ENCODE assay signal across 18 cellular contexts in genomic region chr16:88019847-88020512, GRCh38.
DNase-seq lines count a peak whose midpoint lies in the region; ATAC-seq, FAIRE-seq and TF ChIP-seq lines count a peak whose summit lies in the region.
"Had no signal": no experiment of that assay in that cellular context is flagged by ENCODE, and none has a peak within 500 bp of the region (broad histone marks: within the 10 kb centered on the region; RNA-seq: fewer than 3 reads in every experiment).

No MANE protein-coding gene starts in this region.

- H3K27me3 ChIP-seq in HUES6 (ENCODE audit: control insufficient read depth, insufficient read depth, low read length) (no peaks in the 10 kb centered on the region), osteoblast (ENCODE audit: insufficient read depth, low read length) (no peaks in the 10 kb centered on the region)
- H3K27me3 ChIP-seq: SJSA1 had no signal

- H3K79me2 ChIP-seq in osteoblast (ENCODE audit: insufficient read depth, low read length) = no peaks in the 10 kb centered on the region

- peaks cover 17% of the 10 kb centered on the region for H4K20me1 ChIP-seq in osteoblast (ENCODE audit: insufficient read depth, low read length)

- H2AFZ ChIP-seq in osteoblast (ENCODE audit: low read length) = no peak overlapping the region

- DNase-seq in activated T-cell treated with anti-CD3 and anti-CD28 coated beads, Interleukin-2, amount 50 U/mL, for 72 hours = no peak
- no peak for DNase-seq in activated T-cell treated with anti-CD3 and anti-CD28 coated beads, Interleukin-2, amount 50 U/mL, for 48 hours
- DNase-seq in endothelial cell (ENCODE audit: low spot score) (no peak), posterior vena cava (ENCODE audit: low spot score) (peak; percentile 78), HTR-8/SVneo (ENCODE audit: insufficient read length, low spot score) (no peak), osteoblast (ENCODE audit: insufficient read length, low spot score, missing footprints) (no peak)
- DNase-seq: CD4-positive, CD25-positive, alpha-beta regulatory T cell; DMS79; Kasumi-1; NCI-H1105 treated with DMSO at 0.1 percent for 48 hours; NCI-H187 treated with DMSO at 0.1 percent for 48 hours; NCI-H510A treated with DMSO at 0.1 percent for 48 hours had no signal

- no peaks in the 10 kb centered on the region for H3K9me3 Mint-ChIP-seq in activated T-cell treated with anti-CD3 and anti-CD28 coated beads, Interleukin-2, amount 50 U/mL, for 72 hours
- H3K9me3 Mint-ChIP-seq in endothelial cell (ENCODE audit: unreplicated experiment) = no peaks in the 10 kb centered on the region
- H3K9me3 Mint-ChIP-seq: CD4-positive, CD25-positive, alpha-beta regulatory T cell had no signal

- ATAC-seq in activated T-cell treated with anti-CD3 and anti-CD28 coated beads, Interleukin-2, amount 50 U/mL, for 72 hours (replicated peaks in 1 of 2) = no peak
- ATAC-seq in HG02759 (IDR thresholded peaks at IDR 0.05; ENCODE audit: unreplicated experiment) = no peak
- ATAC-seq: GM12878 had no signal

- no peaks in the 10 kb centered on the region for H3K36me3 Mint-ChIP-seq in activated T-cell treated with anti-CD3 and anti-CD28 coated beads, Interleukin-2, amount 50 U/mL, for 72 hours (ENCODE audit: insufficient read depth in 2 of 2)
- peaks cover 9% of the 10 kb centered on the region for H3K36me3 Mint-ChIP-seq in endothelial cell (ENCODE audit: low read depth, unreplicated experiment)

- H3K36me3 ChIP-seq in HUES6 (ENCODE audit: control insufficient read depth, insufficient read depth, low read length) (no peaks in the 10 kb centered on the region; the same call in 1 of the 2 replicates), osteoblast (ENCODE audit: insufficient read depth, low read length) (peaks cover 6% of the 10 kb centered on the region)
- H3K36me3 ChIP-seq: SJSA1 had no signal

- H3K9ac ChIP-seq in HUES6 (ENCODE audit: low read length) = no peak overlapping the region

- peaks cover 2% of the 10 kb centered on the region for H3K4me1 Mint-ChIP-seq in activated T-cell treated with anti-CD3 and anti-CD28 coated beads, Interleukin-2, amount 50 U/mL, for 72 hours (ENCODE audit: low read depth)
- peaks cover 6% of the 10 kb centered on the region for H3K4me1 Mint-ChIP-seq in endothelial cell (ENCODE audit: unreplicated experiment)

- H3K4me1 ChIP-seq in HUES6 (ENCODE audit: control insufficient read depth, insufficient read depth, low read length) (peaks cover 9% of the 10 kb centered on the region; the same call in 1 of the 2 replicates), osteoblast (ENCODE audit: insufficient read depth, low read length) (peaks cover 7% of the 10 kb centered on the region)

- H3K27me3 Mint-ChIP-seq in activated T-cell treated with anti-CD3 and anti-CD28 coated beads, Interleukin-2, amount 50 U/mL, for 72 hours (ENCODE audit: low read depth) = no peaks in the 10 kb centered on the region
- H3K27me3 Mint-ChIP-seq in endothelial cell (ENCODE audit: unreplicated experiment) = peaks cover 8% of the 10 kb centered on the region
- H3K27me3 Mint-ChIP-seq: CD4-positive, CD25-positive, alpha-beta regulatory T cell had no signal

- H3K9me3 ChIP-seq in HUES6 (ENCODE audit: control insufficient read depth, insufficient read depth, low read depth, low read length) (no peaks in the 10 kb centered on the region), osteoblast (ENCODE audit: low read depth, low read length) (no peaks in the 10 kb centered on the region)
- H3K9me3 ChIP-seq: SJSA1 had no signal

- H3K4me2 ChIP-seq in osteoblast (ENCODE audit: insufficient read depth, low read length) = no peak overlapping the region

- H3K27ac ChIP-seq in HUES6 (ENCODE audit: low read depth, low read length) (no peak overlapping the region), osteoblast (ENCODE audit: low read depth, low read length) (no peak overlapping the region)
- H3K27ac ChIP-seq: HL-60, SJSA1 had no signal

- intact Hi-C loops in posterior vena cava (cut with DNase I) = no loop called here

- TF ChIP-seq CTCF in endothelial cell (IDR thresholded peaks at IDR 0.05; ENCODE audit: unreplicated experiment) (no peak), osteoblast (IDR thresholded peaks at IDR 0.05; ENCODE audit: extremely low read depth, low read depth, low read length) (no peak)

- H3K27ac Mint-ChIP-seq in activated T-cell treated with anti-CD3 and anti-CD28 coated beads, Interleukin-2, amount 50 U/mL, for 72 hours = peak overlapping the region; percentile 59
- no peak overlapping the region for H3K27ac Mint-ChIP-seq in endothelial cell (ENCODE audit: unreplicated experiment)

- no peak for FAIRE-seq in HTR-8/SVneo (lab: Jason Lieb, UNC)
- FAIRE-seq: GM12878, GM19239 had no signal

- H3K4me3 ChIP-seq in HUES6 (ENCODE audit: low read depth, low read length) (peak overlapping the region; percentile 36; the same call in 1 of the 2 replicates), osteoblast (ENCODE audit: insufficient read depth, low read length) (no peak overlapping the region)
- H3K4me3 ChIP-seq: GM12878, SJSA1 had no signal

- no peak overlapping the region for H3K4me3 Mint-ChIP-seq in activated T-cell treated with anti-CD3 and anti-CD28 coated beads, Interleukin-2, amount 50 U/mL, for 72 hours
- peak overlapping the region; percentile 29 for H3K4me3 Mint-ChIP-seq in endothelial cell (ENCODE audit: unreplicated experiment)
- H3K4me3 Mint-ChIP-seq: CD4-positive, CD25-positive, alpha-beta regulatory T cell had no signal
